12 cellular contexts compared by ENCODE assay signal in genomic region chr9:96967591-96967990, GRCh38. TPM values are rescaled to one million over a fixed set of nuclear protein-coding genes. Genes with fewer than 3 reads are reported as not detected.
DNase-seq lines count a peak whose midpoint lies in the region; ATAC-seq and TF ChIP-seq lines count a peak whose summit lies in the region.
"Not testable (repeated sequence)": the region's sequence is repeated elsewhere in the genome, so short reads cannot be mapped to it uniquely, and the experiment has no call there.
"Had no signal": no experiment of that assay in that cellular context is flagged by ENCODE, and none has a peak within 500 bp of the region (broad histone marks: within the 10 kb centered on the region; RNA-seq: fewer than 3 reads in every experiment).

No MANE protein-coding gene starts in this region.

- not testable (repeated sequence) for H3K4me1 Mint-ChIP-seq in GM23338; activated T-cell treated with anti-CD3 and anti-CD28 coated beads, Interleukin-2, amount 50 U/mL, for 24 hours (ENCODE audit: low read depth); endodermal cell

- H3K4me3 Mint-ChIP-seq in GM23338; activated T-cell treated with anti-CD3 and anti-CD28 coated beads, Interleukin-2, amount 50 U/mL, for 24 hours; endodermal cell: not testable (repeated sequence)

- TF ChIP-seq POLR2A in prostate gland (IDR thresholded peaks at IDR 0.05), result not testable (repeated sequence)

- intact Hi-C loops in prostate gland (cut with DNase I), result not testable (repeated sequence)

- not testable (repeated sequence) for H3K79me2 ChIP-seq in GM23338 (replicated peaks; ENCODE audit: insufficient read depth)

- not testable (repeated sequence) for H3K9me3 ChIP-seq in endodermal cell (ENCODE audit: control insufficient read depth, low read length); prostate gland

- H3K27ac ChIP-seq in GM23338 (ENCODE audit: low read depth); endodermal cell (ENCODE audit: low read depth, low read length); prostate gland: not testable (repeated sequence)

- H3K9ac ChIP-seq in endodermal cell (ENCODE audit: extremely low read depth, low read length, poor library complexity, severe bottlenecking), result not testable (repeated sequence)

- H3K36me3 ChIP-seq in GM23338 (ENCODE audit: insufficient read depth); prostate gland: not testable (repeated sequence)
- H3K36me3 ChIP-seq in endodermal cell (ENCODE audit: control insufficient read depth, insufficient read depth, low read length), result peaks cover 14% of the 10 kb centered on the region

- H3K9me3 Mint-ChIP-seq in GM23338; activated T-cell treated with anti-CD3 and anti-CD28 coated beads, Interleukin-2, amount 50 U/mL, for 24 hours; endodermal cell: not testable (repeated sequence)

- H3K27me3 ChIP-seq in GM23338 (ENCODE audit: insufficient read depth); endodermal cell (ENCODE audit: control insufficient read depth, insufficient read depth, low read length, poor library complexity, severe bottlenecking); prostate gland (replicated peaks; ENCODE audit: insufficient read depth): not testable (repeated sequence)

- H3K4me2 ChIP-seq in GM23338, result not testable (repeated sequence)

- WGBS in endodermal cell (ENCODE audit: insufficient coverage in 1 of 2, insufficient read length in 1 of 2), 2 experiments, result 81% methylated on average over 5 of the region's 5 CpGs; no CpG with 5 or more reads in 1 of the 2 experiments
- WGBS in prostate gland, result 53% methylated on average over 5 of the region's 5 CpGs

- not testable (repeated sequence) for H4K20me1 ChIP-seq in GM23338 (replicated peaks; ENCODE audit: insufficient read depth)

- not testable (repeated sequence) for H3K4me1 ChIP-seq in GM23338 (ENCODE audit: insufficient read depth); endodermal cell (ENCODE audit: control insufficient read depth, insufficient read depth, low read length); prostate gland (replicated peaks)

- peak; percentile 35 for DNase-seq in GM23338 (ENCODE audit: low spot score)
- DNase-seq in LHCN-M2 (ENCODE audit: low read depth), result peak; percentile 3
- peak; percentile 2 to 37 for DNase-seq in NCI-H524 (lab: John Stamatoyannopoulos, UW)
- DNase-seq in activated T-cell treated with anti-CD3 and anti-CD28 coated beads, Interleukin-2, amount 50 U/mL, for 24 hours, result not testable (repeated sequence)
- DNase-seq in endodermal cell, result peak; percentile 55
- peak; percentile 3 for DNase-seq in iPS-NIHi11 (ENCODE audit: low spot score)
- peak; percentile 23 for DNase-seq in prostate gland (ENCODE audit: low spot score)

- not testable (repeated sequence) for H3K4me3 ChIP-seq in GM23338; endodermal cell (ENCODE audit: low read length); prostate gland

- not testable (repeated sequence) for TF ChIP-seq CTCF in GM23338 (conservative IDR thresholded peaks at IDR 0.05; ENCODE audit: low read depth in 2 of 2); prostate gland (IDR thresholded peaks at IDR 0.05)
- TF ChIP-seq CTCF in endodermal cell (conservative IDR thresholded peaks at IDR 0.05), result peak; percentile 25

- ATAC-seq in GM23338, result peak; percentile 81

- H2AFZ ChIP-seq in GM23338, result not testable (repeated sequence)

- H3K27ac Mint-ChIP-seq in GM23338 (peak overlapping the region; percentile 7; the same call in 1 of the 2 replicates), endodermal cell (peak overlapping the region; percentile 10)
- peak overlapping the region; percentile 23 for H3K27ac Mint-ChIP-seq in activated T-cell treated with anti-CD3 and anti-CD28 coated beads, Interleukin-2, amount 50 U/mL, for 24 hours

- H3K9me2 ChIP-seq in GM23338 (ENCODE audit: insufficient read depth), result not testable (repeated sequence)

- H3K36me3 Mint-ChIP-seq in GM23338 (ENCODE audit: low read depth), result not testable (repeated sequence)
- peaks cover 48% of the 10 kb centered on the region for H3K36me3 Mint-ChIP-seq in activated T-cell treated with anti-CD3 and anti-CD28 coated beads, Interleukin-2, amount 50 U/mL, for 24 hours (ENCODE audit: low read depth)
- peaks cover 23% of the 10 kb centered on the region for H3K36me3 Mint-ChIP-seq in endodermal cell (ENCODE audit: low read depth)

- H3K27me3 Mint-ChIP-seq in GM23338 (ENCODE audit: insufficient read depth, low read depth, poor library complexity); activated T-cell treated with anti-CD3 and anti-CD28 coated beads, Interleukin-2, amount 50 U/mL, for 24 hours; endodermal cell (ENCODE audit: insufficient read depth): not testable (repeated sequence)

- H3F3A ChIP-seq in GM23338 (replicated peaks; ENCODE audit: low read depth), result not testable (repeated sequence)

RNA-seq across cellular contexts. Expression of gene NUTM2G, which starts 38.9 kb away (rescaled TPM):
- 0.54 and 1.6 TPM in 2 replicates for total RNA-seq in GM23338 (2014; rRNA removed; shearing (Covaris generic))
- 0.70 and 0.76 TPM in 2 replicates for polyA plus RNA-seq in GM23338 (2016; fragmentation: Nextera tagmentation; extraction: Ambion mirVana)
- not detected in 2 replicates for total RNA-seq in LHCN-M2 (2014; rRNA removed)
- polyA plus RNA-seq in LHCN-M2 (2012), result 0.32 TPM
- total RNA-seq in endodermal cell, result not detected
- polyA plus RNA-seq in endodermal cell (2013, experiment 1 of 2), result not detected
- polyA plus RNA-seq in endodermal cell (2013, experiment 2 of 2), result not detected
- total RNA-seq in prostate gland, result not detected
- total RNA-seq: A673; Calu3; CD8-positive, alpha-beta T cell; HFFc6; RPMI7951 had no signal
